ENCODE assay signal across 8 cellular contexts in the genomic region with DNA sequence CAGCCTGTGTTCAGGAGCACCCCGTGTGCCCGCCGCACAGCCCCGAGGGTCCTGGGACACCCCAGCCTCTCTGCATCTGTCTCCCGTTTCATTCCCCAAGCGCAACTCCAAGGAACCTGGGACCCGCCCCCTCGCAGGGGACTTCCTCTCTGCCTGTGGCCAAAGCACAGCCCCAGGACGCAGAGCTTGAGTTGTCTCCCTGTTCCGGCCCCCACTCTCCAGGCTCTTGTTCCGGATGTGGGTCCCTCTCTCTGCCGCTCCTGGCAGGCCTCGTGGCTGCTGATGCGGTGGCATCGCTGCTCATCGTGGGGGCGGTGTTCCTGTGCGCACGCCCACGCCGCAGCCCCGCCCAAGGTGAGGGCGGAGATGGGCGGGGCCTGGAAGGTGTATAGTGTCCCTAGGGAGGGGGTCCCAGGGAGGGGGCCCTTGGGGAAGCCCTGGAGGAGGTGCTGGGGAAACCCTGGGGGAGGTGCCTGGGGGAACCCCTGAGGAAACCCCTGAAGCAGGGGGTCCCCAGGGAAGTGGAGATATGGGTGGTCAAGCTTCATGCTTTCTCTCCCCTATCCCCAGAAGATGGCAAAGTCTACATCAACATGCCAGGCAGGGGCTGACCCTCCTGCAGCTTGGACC. TPM values are rescaled to one million over a fixed set of nuclear protein-coding genes. Genes with fewer than 3 reads are reported as not detected.
DNase-seq lines count a peak whose midpoint lies in the region; ATAC-seq, FAIRE-seq and TF ChIP-seq lines count a peak whose summit lies in the region.

No MANE protein-coding gene starts in this region.

- in situ Hi-C loops in mammary epithelial cell (cut with MboI; ENCODE audit: low sequenced_read_pairs in 2 of 2), result no loop called here

- CTCF ChIA-PET in activated B cell treated with CpG ODN at 0.5 μM for 24 hours (lab: Charles Lee), result interaction anchor here (1.0 to 2.1 kb wide), 2 partner anchors 11 to 17 kb away, joined by 3 to 6 read pairs; no protein-coding TSS in a partner anchor
- CTCF ChIA-PET in mammary epithelial cell (lab: Charles Lee; ENCODE audit: low non-redundant PET), result no interaction called here

- H3K4me3 Mint-ChIP-seq in H9 (peak overlapping the region; percentile 80 to 86), activated B cell treated with CpG ODN at 0.5 μM for 24 hours (peak overlapping the region; percentile 87)

- H2BK20ac ChIP-seq in H9 (ENCODE audit: low read depth, low read length, poor library complexity, severe bottlenecking), result no peak overlapping the region

- no peak overlapping the region for H2BK5ac ChIP-seq in H9 (ENCODE audit: insufficient read length, low read length)

- no peak overlapping the region for H3T11ph ChIP-seq in H9 (ENCODE audit: low read length)

- H3K36me3 ChIP-seq in mammary epithelial cell (ENCODE audit: insufficient read depth, low read length), result no peaks in the 10 kb centered on the region
- no peaks in the 10 kb centered on the region for H3K36me3 ChIP-seq in keratinocyte (ENCODE audit: control insufficient read depth in 2 of 2, extremely low read depth in 1 of 2, insufficient read depth in 2 of 2, low read length in 2 of 2)

- H3K79me1 ChIP-seq in H9 (ENCODE audit: insufficient read depth, low read depth, low read length, poor library complexity, severe bottlenecking), result peaks cover 3% of the 10 kb centered on the region

- TF ChIP-seq CTCF in H9 (conservative IDR thresholded peaks at IDR 0.05), result no peak
- TF ChIP-seq CTCF in activated B cell treated with CpG ODN at 0.5 μM for 24 hours (IDR thresholded peaks at IDR 0.05), result no peak
- TF ChIP-seq CTCF in mammary epithelial cell (conservative IDR thresholded peaks at IDR 0.05 in 1 of 2, IDR thresholded peaks at IDR 0.05 in 1 of 2; ENCODE audit: extremely low read depth in 1 of 2, insufficient read depth in 1 of 2, low read depth in 1 of 2, low read length in 2 of 2), result no peak
- TF ChIP-seq CTCF in keratinocyte (optimal IDR thresholded peaks at IDR 0.05 in 1 of 3, IDR thresholded peaks at IDR 0.05 in 1 of 3, conservative IDR thresholded peaks at IDR 0.05 in 1 of 3; ENCODE audit: extremely low read depth in 1 of 3, insufficient read depth in 2 of 3, low read length in 3 of 3), result no peak

- H3K36me3 Mint-ChIP-seq in H9 (ENCODE audit: insufficient read depth in 1 of 3, low read depth in 3 of 3), result peaks cover 0 to 4% (median 0%) of the 10 kb centered on the region in 3 experiments; a peak in 1 of 7 replicates
- peaks cover 9% of the 10 kb centered on the region for H3K36me3 Mint-ChIP-seq in activated B cell treated with CpG ODN at 0.5 μM for 24 hours (ENCODE audit: low read depth)

- H3K23ac ChIP-seq in H9 (ENCODE audit: insufficient read length, low read depth, low read length), result no peak overlapping the region

- H3K56ac ChIP-seq in H9 (ENCODE audit: insufficient read length, low read depth, low read length), result no peak overlapping the region

- H2BK120ac ChIP-seq in H9 (ENCODE audit: low read depth, low read length, poor library complexity, severe bottlenecking), result no peak overlapping the region

- WGBS in H9 (ENCODE audit: extremely low coverage, insufficient read length, low lambda C conversion rate), result no CpG with 5 or more reads among the region's 24 CpGs
- 1% methylated on average over 15 of the region's 24 CpGs for WGBS in mammary epithelial cell (ENCODE audit: low coverage, missing lambda C conversion rate)

- H2BK15ac ChIP-seq in H9 (ENCODE audit: low read depth, low read length), result no peak overlapping the region

- H3K4ac ChIP-seq in H9 (ENCODE audit: low read depth, low read length), result no peak overlapping the region

- peaks cover 8% of the 10 kb centered on the region for H3K23me2 ChIP-seq in H9 (ENCODE audit: insufficient read length, low read depth, low read length, poor library complexity, severe bottlenecking)

- H3K14ac ChIP-seq in H9 (ENCODE audit: insufficient read depth, low read length), result no peak overlapping the region

- DNase-seq in EL (peak; percentile 88), H9 (peak; percentile 91), NCI-H1930 (lab: John Stamatoyannopoulos, UW) (peak; percentile 61 to 64), activated B cell treated with CpG ODN at 0.5 μM for 24 hours (peak; percentile 91), mammary epithelial cell (peak; percentile 43), keratinocyte (ENCODE audit: low read depth, low spot score) (no peak), NCI-H446 treated with DMSO at 0.1 percent for 48 hours (lab: John Stamatoyannopoulos, UW) (no peak)
- DNase-seq in stimulated activated CD4-positive, alpha-beta T cell treated with anti-CD3 and anti-CD28 coated beads, Interleukin-1b, Interleukin-23, amount 100 ng/mL, for 24 hours (ENCODE audit: low read depth in 4 of 4, low spot score in 1 of 4), result peak; percentile 57 to 81 (median 62)

- peak overlapping the region in 2 of 3 experiments; percentile 19 for H3K4me3 ChIP-seq in mammary epithelial cell (replicated peaks in 1 of 3; ENCODE audit: insufficient read depth in 1 of 3, low read depth in 2 of 3, low read length in 3 of 3)
- H3K4me3 ChIP-seq in keratinocyte (ENCODE audit: control insufficient read depth in 2 of 3, extremely low read depth in 1 of 3, insufficient read depth in 2 of 3, low read depth in 1 of 3, low read length in 3 of 3), result peak overlapping the region in 2 of 3 experiments; percentile 16 to 47

- intact Hi-C loops in activated B cell treated with CpG ODN at 0.5 μM for 24 hours (cut with micrococcal nuclease) (loop anchor here (1.0 to 10.0 kb wide), 5 partner anchors 10 to 691 kb away; a partner anchor contains a TSS), mammary epithelial cell (cut with micrococcal nuclease) (no loop called here)

- H3K27me3 Mint-ChIP-seq in H9 (ENCODE audit: low read depth), result peaks cover 12% of the 10 kb centered on the region
- no peaks in the 10 kb centered on the region for H3K27me3 Mint-ChIP-seq in activated B cell treated with CpG ODN at 0.5 μM for 24 hours

- no peak overlapping the region for H4K5ac ChIP-seq in H9 (ENCODE audit: insufficient read length, low read depth, low read length)

- H3K18ac ChIP-seq in H9 (ENCODE audit: insufficient read length, low read depth, low read length), result peak overlapping the region; percentile 11

- H3K9me3 Mint-ChIP-seq in H9 (no peaks in the 10 kb centered on the region; a peak in 1 of 5 replicates), activated B cell treated with CpG ODN at 0.5 μM for 24 hours (no peaks in the 10 kb centered on the region)

- H3K4me1 Mint-ChIP-seq in H9, result peaks cover 17 to 40% of the 10 kb centered on the region in 2 experiments
- peaks cover 72% of the 10 kb centered on the region for H3K4me1 Mint-ChIP-seq in activated B cell treated with CpG ODN at 0.5 μM for 24 hours

- H3K79me2 ChIP-seq in H9 (ENCODE audit: insufficient read depth, low read length), result no peaks in the 10 kb centered on the region
- peaks cover 9% of the 10 kb centered on the region for H3K79me2 ChIP-seq in mammary epithelial cell (ENCODE audit: insufficient read depth, low read length)
- H3K79me2 ChIP-seq in keratinocyte (ENCODE audit: control insufficient read depth, insufficient read depth, low read length), result peaks cover 4% of the 10 kb centered on the region

- H3K27me3 ChIP-seq in H9 (ENCODE audit: insufficient read depth, low read length), result no peaks in the 10 kb centered on the region
- H3K27me3 ChIP-seq in mammary epithelial cell (ENCODE audit: insufficient read depth, low read length), result no peaks in the 10 kb centered on the region
- H3K27me3 ChIP-seq in keratinocyte (ENCODE audit: control insufficient read depth, extremely low read depth, insufficient read depth, low read length), result no peaks in the 10 kb centered on the region

- H3K9me3 ChIP-seq in H9 (ENCODE audit: control insufficient read depth, low read depth, low read length) (no peaks in the 10 kb centered on the region), mammary epithelial cell (replicated peaks; ENCODE audit: insufficient read depth, low read length) (no peaks in the 10 kb centered on the region), keratinocyte (ENCODE audit: control insufficient read depth, low read depth, low read length) (no peaks in the 10 kb centered on the region)

- H3K4me1 ChIP-seq in H9 (ENCODE audit: insufficient read depth, low read length) (peaks cover 7% of the 10 kb centered on the region; the same call in 1 of the 2 replicates), mammary epithelial cell (ENCODE audit: insufficient read depth, low read length) (peaks cover 20% of the 10 kb centered on the region), keratinocyte (ENCODE audit: control insufficient read depth, extremely low read depth, insufficient read depth, low read length) (peaks cover 28% of the 10 kb centered on the region)

- no peak overlapping the region for H2AK5ac ChIP-seq in H9 (ENCODE audit: insufficient read length, low read length)

- dilution Hi-C loops in mammary epithelial cell (cut with HindIII; ENCODE audit: low sequenced_read_pairs) (loop anchor here (5.0 to 10.0 kb wide), 5 partner anchors 64 to 169 kb away; a partner anchor contains a TSS), keratinocyte (cut with MboI; ENCODE audit: extremely low pct_ligation_motif_present, low sequenced_read_pairs) (no loop called here)

- H3K27ac Mint-ChIP-seq in H9 (peak overlapping the region; percentile 58 to 95 (median 72); a peak in 4 of 7 replicates), activated B cell treated with CpG ODN at 0.5 μM for 24 hours (peak overlapping the region; percentile 97)

- H3K9me1 ChIP-seq in keratinocyte (ENCODE audit: control insufficient read depth, extremely low read depth, insufficient read depth, low read length), result no peaks in the 10 kb centered on the region

- no TSS peak for BruUV-seq in mammary epithelial cell (replicated peaks; lab: Mats Ljungman, UMichigan)

- POLR2A ChIA-PET in activated B cell treated with CpG ODN at 0.5 μM for 24 hours (lab: Charles Lee), result interaction anchor here (0.9 to 5.1 kb wide), 8 partner anchors 9 to 151 kb away, joined by 3 to 48 read pairs (median 4); no protein-coding TSS in a partner anchor

- H3K9ac ChIP-seq in H9 (ENCODE audit: extremely low read depth, insufficient read length, low read length), result peak overlapping the region; percentile 31
- H3K9ac ChIP-seq in mammary epithelial cell (ENCODE audit: insufficient read depth, low read length), result no peak overlapping the region
- H3K9ac ChIP-seq in keratinocyte (ENCODE audit: control insufficient read depth, extremely low read depth, insufficient read depth, low read length), result peak overlapping the region; percentile 50

- H2AFZ ChIP-seq in H9 (ENCODE audit: low read length), result no peak overlapping the region
- peak overlapping the region; percentile 86 for H2AFZ ChIP-seq in mammary epithelial cell (ENCODE audit: low read depth, low read length)
- peak overlapping the region; percentile 71 for H2AFZ ChIP-seq in keratinocyte (ENCODE audit: control insufficient read depth, low read length)

- FAIRE-seq in keratinocyte (lab: Jason Lieb, UNC), result no peak

- H3K27ac ChIP-seq in H9 (ENCODE audit: insufficient read length, low read depth, low read length), result no peak overlapping the region
- no peak overlapping the region for H3K27ac ChIP-seq in mammary epithelial cell (ENCODE audit: insufficient read depth, low read depth, low read length)
- H3K27ac ChIP-seq in keratinocyte (ENCODE audit: control insufficient read depth, insufficient read depth, low read length), result peak overlapping the region; percentile 20

- H4K20me1 ChIP-seq in H9 (ENCODE audit: control insufficient read depth, insufficient read depth, insufficient read length) (no peaks in the 10 kb centered on the region), mammary epithelial cell (ENCODE audit: insufficient read depth, low read length) (no peaks in the 10 kb centered on the region), keratinocyte (ENCODE audit: control insufficient read depth, extremely low read depth, insufficient read depth, low read length) (no peaks in the 10 kb centered on the region)

- ATAC-seq in activated B cell treated with CpG ODN at 0.5 μM for 24 hours (ENCODE audit: low read depth), result peak; percentile 53

- H4K91ac ChIP-seq in H9 (ENCODE audit: insufficient read length, low read depth, low read length), result no peak overlapping the region

- no peak overlapping the region for H4K8ac ChIP-seq in H9 (replicated peaks; ENCODE audit: insufficient read length, low read depth, low read length)

- H3K4me2 ChIP-seq in H9 (ENCODE audit: insufficient read depth, insufficient read length, low read length), result peak overlapping the region; percentile 55
- peak overlapping the region; percentile 77 for H3K4me2 ChIP-seq in mammary epithelial cell (ENCODE audit: insufficient read depth, low read depth, low read length)
- peak overlapping the region; percentile 74 for H3K4me2 ChIP-seq in keratinocyte (ENCODE audit: control insufficient read depth, extremely low read depth, insufficient read depth, low read depth, low read length)

- no peak overlapping the region for H2BK12ac ChIP-seq in H9 (ENCODE audit: insufficient read length, low read depth, low read length)

RNA-seq across cellular contexts. Expression of a gene that starts 1.3 kb away (rescaled TPM):
- total RNA-seq in H9 (2021) (0.68 and 1.8 TPM in 2 replicates), activated B cell treated with CpG ODN at 0.5 μM for 24 hours (2.9 and 3.5 TPM in 2 replicates), mammary epithelial cell (1 to 10 TPM in 1 of 2 donors, under 1 TPM in 1; 0.83 to 1.3 TPM)
- polyA plus RNA-seq in mammary epithelial cell (0.19 TPM), keratinocyte (0.19 to 0.30 TPM (median 0.25 TPM) in 3 replicates)
- polyA minus RNA-seq in mammary epithelial cell (not detected), keratinocyte (not detected in 3 replicates)
- polyA plus RNA-seq in keratinocyte (2011; ENCODE audit: low read depth), result not detected
- polyA plus RNA-seq in keratinocyte (2011; cell fraction: cytosol; rRNA removed), result 0.36 TPM in 1 of 2 replicates, not detected in the other
- polyA plus RNA-seq in keratinocyte (2011; cell fraction: nucleus; rRNA removed), result 0.25 and 0.43 TPM in 2 replicates
- not detected in 2 replicates for polyA plus RNA-seq in keratinocyte (2012; ENCODE audit: low replicate concordance)
- 3.6 TPM for polyA minus RNA-seq in keratinocyte (2011; cell fraction: cytosol; rRNA and poly(A)+ RNA removed)
- polyA minus RNA-seq in keratinocyte (2011; cell fraction: nucleus; rRNA and poly(A)+ RNA removed), result not detected in 2 replicates

RNA-seq across cellular contexts. Expression of a gene that starts 3.3 kb away (rescaled TPM):
- total RNA-seq in H9 (2021), result 18.4 and 18.8 TPM in 2 replicates
- 120 and 143 TPM in 2 replicates for total RNA-seq in activated B cell treated with CpG ODN at 0.5 μM for 24 hours
- 10 to 100 TPM; 10.4 to 11.5 TPM for total RNA-seq in mammary epithelial cell
- polyA plus RNA-seq in mammary epithelial cell, result 4.5 TPM
- 15.6 TPM for polyA minus RNA-seq in mammary epithelial cell
- 3.9 to 6.0 TPM (median 5.0 TPM) in 3 replicates for polyA plus RNA-seq in keratinocyte
- polyA plus RNA-seq in keratinocyte (2011; ENCODE audit: low read depth), result 0.82 TPM
- polyA plus RNA-seq in keratinocyte (2011; cell fraction: cytosol; rRNA removed), result 1.2 and 3.4 TPM in 2 replicates
- 20.2 and 25.4 TPM in 2 replicates for polyA plus RNA-seq in keratinocyte (2011; cell fraction: nucleus; rRNA removed)
- polyA plus RNA-seq in keratinocyte (2012; ENCODE audit: low replicate concordance), result 3.1 and 6.2 TPM in 2 replicates
- polyA minus RNA-seq in keratinocyte, result 3.1 to 7.2 TPM (median 4.7 TPM) in 3 replicates
- 6.7 TPM for polyA minus RNA-seq in keratinocyte (2011; cell fraction: cytosol; rRNA and poly(A)+ RNA removed)
- 5.9 and 7.9 TPM in 2 replicates for polyA minus RNA-seq in keratinocyte (2011; cell fraction: nucleus; rRNA and poly(A)+ RNA removed)

RNA-seq across cellular contexts. Expression of a gene that starts 4.4 kb away (rescaled TPM):
- total RNA-seq in H9 (2021) (not detected in 2 replicates), activated B cell treated with CpG ODN at 0.5 μM for 24 hours (0.83 TPM in 1 of 2 replicates, not detected in the other), mammary epithelial cell (not detected)
- polyA plus RNA-seq in mammary epithelial cell (not detected), keratinocyte (not detected in 3 replicates)
- polyA minus RNA-seq in mammary epithelial cell (not detected), keratinocyte (not detected in 3 replicates)
- polyA plus RNA-seq in keratinocyte (2011; ENCODE audit: low read depth), result not detected
- polyA plus RNA-seq in keratinocyte (2011; cell fraction: cytosol; rRNA removed), result not detected in 2 replicates
- polyA plus RNA-seq in keratinocyte (2011; cell fraction: nucleus; rRNA removed), result not detected in 2 replicates
- not detected in 2 replicates for polyA plus RNA-seq in keratinocyte (2012; ENCODE audit: low replicate concordance)
- polyA minus RNA-seq in keratinocyte (2011; cell fraction: cytosol; rRNA and poly(A)+ RNA removed), result not detected
- not detected in 2 replicates for polyA minus RNA-seq in keratinocyte (2011; cell fraction: nucleus; rRNA and poly(A)+ RNA removed)

RNA-seq across cellular contexts. Expression of a gene that starts 32.5 kb away (rescaled TPM):
- total RNA-seq in H9 (2021) (18.4 and 20.5 TPM in 2 replicates), activated B cell treated with CpG ODN at 0.5 μM for 24 hours (1.8 TPM in 2 replicates), mammary epithelial cell (10 to 100 TPM in 1 of 2 donors, 1 to 10 TPM in 1; 4.3 to 13.1 TPM)
- polyA plus RNA-seq in mammary epithelial cell (6.4 TPM), keratinocyte (0.73 to 6.1 TPM (median 0.90 TPM) in 3 replicates)
- polyA minus RNA-seq in mammary epithelial cell (3.2 TPM), keratinocyte (1.0 to 11.5 TPM (median 1.6 TPM) in 3 replicates)
- polyA plus RNA-seq in keratinocyte (2011; ENCODE audit: low read depth), result 0.60 TPM
- 2.6 and 5.1 TPM in 2 replicates for polyA plus RNA-seq in keratinocyte (2011; cell fraction: cytosol; rRNA removed)
- 3.7 and 6.1 TPM in 2 replicates for polyA plus RNA-seq in keratinocyte (2011; cell fraction: nucleus; rRNA removed)
- 4.7 and 12.0 TPM in 2 replicates for polyA plus RNA-seq in keratinocyte (2012; ENCODE audit: low replicate concordance)
- polyA minus RNA-seq in keratinocyte (2011; cell fraction: cytosol; rRNA and poly(A)+ RNA removed), result 8.4 TPM
- polyA minus RNA-seq in keratinocyte (2011; cell fraction: nucleus; rRNA and poly(A)+ RNA removed), result 3.7 TPM in 2 replicates

RNA-seq across cellular contexts. Expression of a gene that starts 35.3 kb away (rescaled TPM):
- 29.9 and 36.9 TPM in 2 replicates for total RNA-seq in H9 (2021)
- not detected in 2 replicates for total RNA-seq in activated B cell treated with CpG ODN at 0.5 μM for 24 hours
- 1 to 10 TPM; 4.8 to 9.5 TPM for total RNA-seq in mammary epithelial cell
- polyA plus RNA-seq in mammary epithelial cell, result 4.4 TPM
- not detected for polyA minus RNA-seq in mammary epithelial cell
- 0.50 to 0.95 TPM (median 0.66 TPM) in 3 replicates for polyA plus RNA-seq in keratinocyte
- polyA plus RNA-seq in keratinocyte (2011; ENCODE audit: low read depth), result not detected
- polyA plus RNA-seq in keratinocyte (2011; cell fraction: cytosol; rRNA removed), result 0.23 and 0.26 TPM in 2 replicates
- polyA plus RNA-seq in keratinocyte (2011; cell fraction: nucleus; rRNA removed), result 0.68 and 1.3 TPM in 2 replicates
- 0.35 and 0.56 TPM in 2 replicates for polyA plus RNA-seq in keratinocyte (2012; ENCODE audit: low replicate concordance)
- polyA minus RNA-seq in keratinocyte, result 0.32 to 2.8 TPM (median 0.53 TPM) in 3 replicates
- not detected for polyA minus RNA-seq in keratinocyte (2011; cell fraction: cytosol; rRNA and poly(A)+ RNA removed)
- polyA minus RNA-seq in keratinocyte (2011; cell fraction: nucleus; rRNA and poly(A)+ RNA removed), result 0.42 and 1.1 TPM in 2 replicates

Comparison
In these comparisons a context has a peak if more than half of its experiments do, and no peak if none do; other contexts are left out.
1. DNase-seq: peak in EL (single experiment), H9 (single experiment), NCI-H1930 (2 of 2), activated B cell treated with CpG ODN at 0.5 μM for 24 hours (single experiment), mammary epithelial cell (single experiment) and stimulated activated CD4-positive, alpha-beta T cell treated with anti-CD3 and anti-CD28 coated beads, Interleukin-1b, Interleukin-23, amount 100 ng/mL, for 24 hours (4 of 4); none in keratinocyte (single experiment) and NCI-H446 treated with DMSO at 0.1 percent for 48 hours (single experiment).
2. Peak in every context shown above with its lines, with median percentiles within 50 percentile points of each other: H3K4me2 ChIP-seq.